Comparison of ENCODE assay signal across 2 cellular contexts in the genomic region with DNA sequence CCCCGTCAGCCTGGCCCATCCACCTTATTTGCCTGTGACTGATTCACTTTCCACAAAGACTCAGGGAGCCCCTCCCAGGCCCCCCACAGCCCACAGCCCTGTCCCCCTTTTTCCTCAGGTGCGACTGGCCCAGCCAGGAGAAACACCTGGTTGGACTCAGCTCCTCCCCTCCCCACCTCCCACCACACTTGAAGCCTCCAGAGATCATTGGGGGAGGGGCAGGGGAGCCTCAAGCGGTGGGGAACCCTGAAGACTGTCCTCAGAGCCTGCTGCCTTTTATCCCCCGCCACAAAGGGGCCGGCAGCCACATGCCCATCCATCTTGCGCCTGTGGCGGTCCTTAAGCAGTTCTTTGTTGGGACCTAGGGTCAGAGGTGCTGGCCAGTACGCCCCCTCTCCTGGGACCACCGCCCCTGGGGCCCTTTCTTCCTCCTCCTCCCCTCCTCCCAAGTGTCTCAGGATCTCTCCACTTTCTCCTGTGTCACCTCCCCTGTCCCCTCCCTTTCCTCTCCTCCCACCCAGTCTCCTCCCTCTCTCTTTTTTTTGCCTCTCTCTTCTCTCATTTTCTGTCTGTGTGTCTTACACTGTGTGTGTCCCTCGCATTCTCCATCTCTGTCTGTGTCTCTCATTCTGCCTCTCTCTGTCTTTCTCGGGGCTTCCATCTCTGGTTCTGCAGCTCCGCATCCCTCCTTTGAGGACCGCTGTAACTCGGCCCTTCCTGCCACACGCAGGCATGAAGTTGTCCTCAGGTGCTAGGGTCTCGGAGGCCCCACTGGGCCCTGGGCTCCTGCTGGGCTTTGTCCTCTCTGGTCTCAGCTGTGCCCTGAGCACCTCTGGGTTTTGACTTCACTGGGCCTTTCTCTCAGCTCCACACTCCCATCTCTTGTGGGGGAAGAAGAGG.
TF ChIP-seq lines count a peak whose summit lies in the region.

No MANE protein-coding gene starts in this region.

TF ChIP-seq in SK-N-SH, 30 proteins besides CTCF, POLR2A, EP300 and RAD21 (continued from another document):
- TF ChIP-seq, protein P1, sequence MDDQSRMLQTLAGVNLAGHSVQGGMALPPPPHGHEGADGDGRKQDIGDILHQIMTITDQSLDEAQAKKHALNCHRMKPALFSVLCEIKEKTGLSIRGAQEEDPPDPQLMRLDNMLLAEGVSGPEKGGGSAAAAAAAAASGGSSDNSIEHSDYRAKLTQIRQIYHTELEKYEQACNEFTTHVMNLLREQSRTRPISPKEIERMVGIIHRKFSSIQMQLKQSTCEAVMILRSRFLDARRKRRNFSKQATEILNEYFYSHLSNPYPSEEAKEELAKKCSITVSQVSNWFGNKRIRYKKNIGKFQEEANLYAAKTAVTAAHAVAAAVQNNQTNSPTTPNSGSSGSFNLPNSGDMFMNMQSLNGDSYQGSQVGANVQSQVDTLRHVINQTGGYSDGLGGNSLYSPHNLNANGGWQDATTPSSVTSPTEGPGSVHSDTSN (IDR thresholded peaks at IDR 0.05) = no peak
- TF ChIP-seq NFIC (IDR thresholded peaks at IDR 0.05; ENCODE audit: borderline replicate concordance) (no peak), FOSL2 (IDR thresholded peaks at IDR 0.05; ENCODE audit: borderline replicate concordance, low read depth) (no peak), SMC3 (IDR thresholded peaks at IDR 0.05; ENCODE audit: low read depth, low read length) (no peak), JUND (IDR thresholded peaks at IDR 0.05) (no peak), TAF1 (IDR thresholded peaks at IDR 0.05; ENCODE audit: borderline replicate concordance, low read depth, low read length) (no peak), TCF12 (IDR thresholded peaks at IDR 0.05) (no peak), EZH2phosphoT487 (IDR thresholded peaks at IDR 0.05; ENCODE audit: borderline replicate concordance, low read depth) (no peak), FOXJ3 (CRISPR knock-in tag; IDR thresholded peaks at IDR 0.05) (no peak), MXI1 (IDR thresholded peaks at IDR 0.05; ENCODE audit: low read depth, low read length) (no peak), FOXM1 (IDR thresholded peaks at IDR 0.05; ENCODE audit: low read depth) (no peak)
- TF ChIP-seq, protein P2, sequence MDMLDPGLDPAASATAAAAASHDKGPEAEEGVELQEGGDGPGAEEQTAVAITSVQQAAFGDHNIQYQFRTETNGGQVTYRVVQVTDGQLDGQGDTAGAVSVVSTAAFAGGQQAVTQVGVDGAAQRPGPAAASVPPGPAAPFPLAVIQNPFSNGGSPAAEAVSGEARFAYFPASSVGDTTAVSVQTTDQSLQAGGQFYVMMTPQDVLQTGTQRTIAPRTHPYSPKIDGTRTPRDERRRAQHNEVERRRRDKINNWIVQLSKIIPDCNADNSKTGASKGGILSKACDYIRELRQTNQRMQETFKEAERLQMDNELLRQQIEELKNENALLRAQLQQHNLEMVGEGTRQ (IDR thresholded peaks at IDR 0.05; ENCODE audit: borderline replicate concordance, low read depth, low read length) = no peak
- TF ChIP-seq, protein P3, sequence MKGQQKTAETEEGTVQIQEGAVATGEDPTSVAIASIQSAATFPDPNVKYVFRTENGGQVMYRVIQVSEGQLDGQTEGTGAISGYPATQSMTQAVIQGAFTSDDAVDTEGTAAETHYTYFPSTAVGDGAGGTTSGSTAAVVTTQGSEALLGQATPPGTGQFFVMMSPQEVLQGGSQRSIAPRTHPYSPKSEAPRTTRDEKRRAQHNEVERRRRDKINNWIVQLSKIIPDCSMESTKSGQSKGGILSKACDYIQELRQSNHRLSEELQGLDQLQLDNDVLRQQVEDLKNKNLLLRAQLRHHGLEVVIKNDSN (IDR thresholded peaks at IDR 0.05; ENCODE audit: borderline replicate concordance, low read depth) = no peak
- TF ChIP-seq, protein P4, sequence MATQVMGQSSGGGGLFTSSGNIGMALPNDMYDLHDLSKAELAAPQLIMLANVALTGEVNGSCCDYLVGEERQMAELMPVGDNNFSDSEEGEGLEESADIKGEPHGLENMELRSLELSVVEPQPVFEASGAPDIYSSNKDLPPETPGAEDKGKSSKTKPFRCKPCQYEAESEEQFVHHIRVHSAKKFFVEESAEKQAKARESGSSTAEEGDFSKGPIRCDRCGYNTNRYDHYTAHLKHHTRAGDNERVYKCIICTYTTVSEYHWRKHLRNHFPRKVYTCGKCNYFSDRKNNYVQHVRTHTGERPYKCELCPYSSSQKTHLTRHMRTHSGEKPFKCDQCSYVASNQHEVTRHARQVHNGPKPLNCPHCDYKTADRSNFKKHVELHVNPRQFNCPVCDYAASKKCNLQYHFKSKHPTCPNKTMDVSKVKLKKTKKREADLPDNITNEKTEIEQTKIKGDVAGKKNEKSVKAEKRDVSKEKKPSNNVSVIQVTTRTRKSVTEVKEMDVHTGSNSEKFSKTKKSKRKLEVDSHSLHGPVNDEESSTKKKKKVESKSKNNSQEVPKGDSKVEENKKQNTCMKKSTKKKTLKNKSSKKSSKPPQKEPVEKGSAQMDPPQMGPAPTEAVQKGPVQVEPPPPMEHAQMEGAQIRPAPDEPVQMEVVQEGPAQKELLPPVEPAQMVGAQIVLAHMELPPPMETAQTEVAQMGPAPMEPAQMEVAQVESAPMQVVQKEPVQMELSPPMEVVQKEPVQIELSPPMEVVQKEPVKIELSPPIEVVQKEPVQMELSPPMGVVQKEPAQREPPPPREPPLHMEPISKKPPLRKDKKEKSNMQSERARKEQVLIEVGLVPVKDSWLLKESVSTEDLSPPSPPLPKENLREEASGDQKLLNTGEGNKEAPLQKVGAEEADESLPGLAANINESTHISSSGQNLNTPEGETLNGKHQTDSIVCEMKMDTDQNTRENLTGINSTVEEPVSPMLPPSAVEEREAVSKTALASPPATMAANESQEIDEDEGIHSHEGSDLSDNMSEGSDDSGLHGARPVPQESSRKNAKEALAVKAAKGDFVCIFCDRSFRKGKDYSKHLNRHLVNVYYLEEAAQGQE (IDR thresholded peaks at IDR 0.05; ENCODE audit: low read depth, low read length) = no peak
- TF ChIP-seq, protein P5, sequence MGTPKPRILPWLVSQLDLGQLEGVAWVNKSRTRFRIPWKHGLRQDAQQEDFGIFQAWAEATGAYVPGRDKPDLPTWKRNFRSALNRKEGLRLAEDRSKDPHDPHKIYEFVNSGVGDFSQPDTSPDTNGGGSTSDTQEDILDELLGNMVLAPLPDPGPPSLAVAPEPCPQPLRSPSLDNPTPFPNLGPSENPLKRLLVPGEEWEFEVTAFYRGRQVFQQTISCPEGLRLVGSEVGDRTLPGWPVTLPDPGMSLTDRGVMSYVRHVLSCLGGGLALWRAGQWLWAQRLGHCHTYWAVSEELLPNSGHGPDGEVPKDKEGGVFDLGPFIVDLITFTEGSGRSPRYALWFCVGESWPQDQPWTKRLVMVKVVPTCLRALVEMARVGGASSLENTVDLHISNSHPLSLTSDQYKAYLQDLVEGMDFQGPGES (IDR thresholded peaks at IDR 0.05; ENCODE audit: low read depth, low read length) = no peak
TF ChIP-seq in SK-N-SH: peak in this region for 0.

TF ChIP-seq in SK-N-SH treated with all-trans-retinoic acid at 6 μM for 48 hours, 23 proteins besides CTCF, POLR2A, EP300 and RAD21 (continued from another document):
- TF ChIP-seq, protein P6, sequence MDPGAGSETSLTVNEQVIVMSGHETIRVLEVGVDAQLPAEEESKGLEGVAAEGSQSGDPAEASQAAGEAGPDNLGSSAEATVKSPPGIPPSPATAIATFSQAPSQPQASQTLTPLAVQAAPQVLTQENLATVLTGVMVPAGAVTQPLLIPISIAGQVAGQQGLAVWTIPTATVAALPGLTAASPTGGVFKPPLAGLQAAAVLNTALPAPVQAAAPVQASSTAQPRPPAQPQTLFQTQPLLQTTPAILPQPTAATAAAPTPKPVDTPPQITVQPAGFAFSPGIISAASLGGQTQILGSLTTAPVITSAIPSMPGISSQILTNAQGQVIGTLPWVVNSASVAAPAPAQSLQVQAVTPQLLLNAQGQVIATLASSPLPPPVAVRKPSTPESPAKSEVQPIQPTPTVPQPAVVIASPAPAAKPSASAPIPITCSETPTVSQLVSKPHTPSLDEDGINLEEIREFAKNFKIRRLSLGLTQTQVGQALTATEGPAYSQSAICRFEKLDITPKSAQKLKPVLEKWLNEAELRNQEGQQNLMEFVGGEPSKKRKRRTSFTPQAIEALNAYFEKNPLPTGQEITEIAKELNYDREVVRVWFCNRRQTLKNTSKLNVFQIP (CRISPR knock-in tag; IDR thresholded peaks at IDR 0.05; ENCODE audit: borderline replicate concordance, low read depth) = no peak
- no peak for TF ChIP-seq TCF4 (CRISPR knock-in tag; IDR thresholded peaks at IDR 0.05; ENCODE audit: borderline replicate concordance)
- no peak for TF ChIP-seq TOX (CRISPR knock-in tag; IDR thresholded peaks at IDR 0.05; ENCODE audit: borderline replicate concordance)
- no peak for TF ChIP-seq ZNF70 (CRISPR knock-in tag; IDR thresholded peaks at IDR 0.05)
- no peak for TF ChIP-seq ZNF8 (CRISPR knock-in tag; IDR thresholded peaks at IDR 0.05)
- TF ChIP-seq PPARA (CRISPR knock-in tag; IDR thresholded peaks at IDR 0.05; ENCODE audit: borderline replicate concordance) = no peak
- TF ChIP-seq RARB (CRISPR knock-in tag; IDR thresholded peaks at IDR 0.05) = no peak
TF ChIP-seq in SK-N-SH treated with all-trans-retinoic acid at 6 μM for 48 hours: peak in this region for 0.
